Comparison of ENCODE assay signal across 1 cellular context in genomic region chr17:65529040-65529633, GRCh38.
TF ChIP-seq lines count a peak whose summit lies in the region.

No MANE protein-coding gene starts in this region.

TF ChIP-seq in GM12878, 131 proteins besides CTCF, POLR2A, EP300 and RAD21:
- TF ChIP-seq BMI1 (IDR thresholded peaks at IDR 0.05; ENCODE audit: borderline replicate concordance): no peak
- no peak for TF ChIP-seq ZBTB11 (CRISPR knock-in tag; IDR thresholded peaks at IDR 0.05)
- no peak for TF ChIP-seq ZBTB33 (IDR thresholded peaks at IDR 0.05)
- TF ChIP-seq SIX5 (IDR thresholded peaks at IDR 0.05; ENCODE audit: low read depth, low read length, severe bottlenecking): no peak
- no peak for TF ChIP-seq SREBF1 (IDR thresholded peaks at IDR 0.05; ENCODE audit: low read length)
- no peak for TF ChIP-seq MEF2B (IDR thresholded peaks at IDR 0.05; ENCODE audit: partially characterized antibody, poor library complexity, severe bottlenecking)
